ENCODE assay signal across 1 cellular context in the genomic region with DNA sequence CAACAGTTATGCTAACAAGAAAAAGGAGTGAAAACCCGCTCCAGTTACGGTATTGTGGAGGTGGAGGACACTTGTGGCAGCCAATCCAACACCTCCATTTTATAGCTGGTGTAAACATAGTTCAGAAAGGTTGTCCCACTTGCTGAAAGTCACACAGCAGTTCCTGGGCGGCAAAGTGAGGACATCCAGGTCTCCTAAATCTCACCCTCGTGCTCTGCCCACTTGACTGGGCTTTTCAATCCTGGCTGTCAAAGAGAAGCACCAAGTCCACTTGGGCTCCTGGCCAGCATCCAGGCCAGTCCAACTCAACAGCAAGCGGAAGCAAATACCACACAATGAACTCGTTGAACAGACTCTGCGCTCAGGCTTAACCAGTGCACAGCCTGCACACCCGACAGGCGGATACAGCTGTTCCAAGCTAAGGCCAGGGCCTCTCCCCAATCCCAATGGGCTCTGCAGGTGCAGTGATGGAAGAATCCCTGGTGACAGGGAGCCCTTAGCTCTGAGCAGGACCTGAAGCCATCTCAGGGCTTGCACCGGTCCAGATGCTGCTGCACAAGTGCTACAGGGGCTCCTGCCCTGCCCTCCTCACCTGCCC.
TF ChIP-seq lines count a peak whose summit lies in the region.

No MANE protein-coding gene starts in this region.

TF ChIP-seq in HepG2, 621 proteins besides CTCF, POLR2A, EP300 and RAD21 (continued from another document and continues in another):
- TF ChIP-seq, protein P1, sequence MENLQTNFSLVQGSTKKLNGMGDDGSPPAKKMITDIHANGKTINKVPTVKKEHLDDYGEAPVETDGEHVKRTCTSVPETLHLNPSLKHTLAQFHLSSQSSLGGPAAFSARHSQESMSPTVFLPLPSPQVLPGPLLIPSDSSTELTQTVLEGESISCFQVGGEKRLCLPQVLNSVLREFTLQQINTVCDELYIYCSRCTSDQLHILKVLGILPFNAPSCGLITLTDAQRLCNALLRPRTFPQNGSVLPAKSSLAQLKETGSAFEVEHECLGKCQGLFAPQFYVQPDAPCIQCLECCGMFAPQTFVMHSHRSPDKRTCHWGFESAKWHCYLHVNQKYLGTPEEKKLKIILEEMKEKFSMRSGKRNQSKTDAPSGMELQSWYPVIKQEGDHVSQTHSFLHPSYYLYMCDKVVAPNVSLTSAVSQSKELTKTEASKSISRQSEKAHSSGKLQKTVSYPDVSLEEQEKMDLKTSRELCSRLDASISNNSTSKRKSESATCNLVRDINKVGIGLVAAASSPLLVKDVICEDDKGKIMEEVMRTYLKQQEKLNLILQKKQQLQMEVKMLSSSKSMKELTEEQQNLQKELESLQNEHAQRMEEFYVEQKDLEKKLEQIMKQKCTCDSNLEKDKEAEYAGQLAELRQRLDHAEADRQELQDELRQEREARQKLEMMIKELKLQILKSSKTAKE (CRISPR knock-in tag; IDR thresholded peaks at IDR 0.05; ENCODE audit: borderline replicate concordance): peak; percentile 42; the same call in 1 of the 2 replicates
- TF ChIP-seq ZSCAN9 (CRISPR knock-in tag; IDR thresholded peaks at IDR 0.05; ENCODE audit: borderline replicate concordance) (peak; percentile 94), PHF8 (CRISPR knock-in tag; IDR thresholded peaks at IDR 0.05) (peak; percentile 36; the same call in 1 of the 2 replicates), MXD3 (CRISPR knock-in tag; IDR thresholded peaks at IDR 0.05) (peak; percentile 35; the same call in 1 of the 2 replicates), ARID4A (CRISPR knock-in tag; IDR thresholded peaks at IDR 0.05; ENCODE audit: borderline replicate concordance) (peak; percentile 86), ZNF670 (CRISPR knock-in tag; IDR thresholded peaks at IDR 0.05; ENCODE audit: borderline replicate concordance) (0 out of 2 replicates have a peak, but pooled peaks have one; percentile 57), ZNF430 (CRISPR knock-in tag; IDR thresholded peaks at IDR 0.05) (peak; percentile 14; the same call in 1 of the 2 replicates), NFE2 (CRISPR knock-in tag; IDR thresholded peaks at IDR 0.05) (0 out of 2 replicates have a peak, but pooled peaks have one; percentile 36), IRF9 (CRISPR knock-in tag; IDR thresholded peaks at IDR 0.05; ENCODE audit: borderline replicate concordance) (peak; percentile 13; the same call in 1 of the 2 replicates), HMG20A (CRISPR knock-in tag; IDR thresholded peaks at IDR 0.05; ENCODE audit: borderline replicate concordance) (peak; percentile 45), ISL2 (CRISPR knock-in tag; IDR thresholded peaks at IDR 0.05) (peak; percentile 63), ZBTB34 (CRISPR knock-in tag; IDR thresholded peaks at IDR 0.05) (peak; percentile 72), ZMYM4 (CRISPR knock-in tag; IDR thresholded peaks at IDR 0.05) (peak; percentile 62; the same call in 1 of the 2 replicates), ZKSCAN1 (IDR thresholded peaks at IDR 0.05; ENCODE audit: low read length) (0 out of 2 replicates have a peak, but pooled peaks have one; percentile 41), ZNF563 (CRISPR knock-in tag; IDR thresholded peaks at IDR 0.05) (peak; percentile 84; the same call in 1 of the 2 replicates), ELF1 (CRISPR knock-in tag; IDR thresholded peaks at IDR 0.05) (peak; percentile 67), RCOR2 (CRISPR knock-in tag; IDR thresholded peaks at IDR 0.05) (peak; percentile 93), STAG1 (CRISPR knock-in tag; IDR thresholded peaks at IDR 0.05) (peak; percentile 21; the same call in 1 of the 2 replicates), ZEB1 (IDR thresholded peaks at IDR 0.05; ENCODE audit: insufficient replicate concordance, low read depth) (peak; percentile 51), SSRP1 (CRISPR knock-in tag; IDR thresholded peaks at IDR 0.05) (0 out of 2 replicates have a peak, but pooled peaks have one; percentile 60), ZNF678 (CRISPR knock-in tag; IDR thresholded peaks at IDR 0.05) (0 out of 2 replicates have a peak, but pooled peaks have one; percentile 27), ZNF556 (CRISPR knock-in tag; IDR thresholded peaks at IDR 0.05; ENCODE audit: borderline replicate concordance) (peak; percentile 87; the same call in 1 of the 2 replicates), ZNF710 (CRISPR knock-in tag; IDR thresholded peaks at IDR 0.05; ENCODE audit: borderline replicate concordance) (peak; percentile 77; the same call in 1 of the 2 replicates)
- TF ChIP-seq, protein P2, sequence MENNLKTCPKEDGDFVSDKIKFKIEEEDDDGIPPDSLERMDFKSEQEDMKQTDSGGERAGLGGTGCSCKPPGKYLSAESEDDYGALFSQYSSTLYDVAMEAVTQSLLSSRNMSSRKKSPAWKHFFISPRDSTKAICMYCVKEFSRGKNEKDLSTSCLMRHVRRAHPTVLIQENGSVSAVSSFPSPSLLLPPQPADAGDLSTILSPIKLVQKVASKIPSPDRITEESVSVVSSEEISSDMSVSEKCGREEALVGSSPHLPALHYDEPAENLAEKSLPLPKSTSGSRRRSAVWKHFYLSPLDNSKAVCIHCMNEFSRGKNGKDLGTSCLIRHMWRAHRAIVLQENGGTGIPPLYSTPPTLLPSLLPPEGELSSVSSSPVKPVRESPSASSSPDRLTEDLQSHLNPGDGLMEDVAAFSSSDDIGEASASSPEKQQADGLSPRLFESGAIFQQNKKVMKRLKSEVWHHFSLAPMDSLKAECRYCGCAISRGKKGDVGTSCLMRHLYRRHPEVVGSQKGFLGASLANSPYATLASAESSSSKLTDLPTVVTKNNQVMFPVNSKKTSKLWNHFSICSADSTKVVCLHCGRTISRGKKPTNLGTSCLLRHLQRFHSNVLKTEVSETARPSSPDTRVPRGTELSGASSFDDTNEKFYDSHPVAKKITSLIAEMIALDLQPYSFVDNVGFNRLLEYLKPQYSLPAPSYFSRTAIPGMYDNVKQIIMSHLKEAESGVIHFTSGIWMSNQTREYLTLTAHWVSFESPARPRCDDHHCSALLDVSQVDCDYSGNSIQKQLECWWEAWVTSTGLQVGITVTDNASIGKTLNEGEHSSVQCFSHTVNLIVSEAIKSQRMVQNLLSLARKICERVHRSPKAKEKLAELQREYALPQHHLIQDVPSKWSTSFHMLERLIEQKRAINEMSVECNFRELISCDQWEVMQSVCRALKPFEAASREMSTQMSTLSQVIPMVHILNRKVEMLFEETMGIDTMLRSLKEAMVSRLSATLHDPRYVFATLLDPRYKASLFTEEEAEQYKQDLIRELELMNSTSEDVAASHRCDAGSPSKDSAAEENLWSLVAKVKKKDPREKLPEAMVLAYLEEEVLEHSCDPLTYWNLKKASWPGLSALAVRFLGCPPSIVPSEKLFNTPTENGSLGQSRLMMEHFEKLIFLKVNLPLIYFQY (CRISPR knock-in tag; IDR thresholded peaks at IDR 0.05; ENCODE audit: borderline replicate concordance): peak; percentile 91
- TF ChIP-seq, protein P3, sequence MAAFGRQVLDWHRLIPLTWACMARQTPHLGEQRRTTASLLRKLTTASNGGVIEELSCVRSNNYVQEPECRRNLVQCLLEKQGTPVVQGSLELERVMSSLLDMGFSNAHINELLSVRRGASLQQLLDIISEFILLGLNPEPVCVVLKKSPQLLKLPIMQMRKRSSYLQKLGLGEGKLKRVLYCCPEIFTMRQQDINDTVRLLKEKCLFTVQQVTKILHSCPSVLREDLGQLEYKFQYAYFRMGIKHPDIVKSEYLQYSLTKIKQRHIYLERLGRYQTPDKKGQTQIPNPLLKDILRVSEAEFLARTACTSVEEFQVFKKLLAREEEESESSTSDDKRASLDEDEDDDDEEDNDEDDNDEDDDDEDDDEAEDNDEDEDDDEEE (CRISPR knock-in tag; IDR thresholded peaks at IDR 0.05): peak; percentile 92
- TF ChIP-seq, protein P4, sequence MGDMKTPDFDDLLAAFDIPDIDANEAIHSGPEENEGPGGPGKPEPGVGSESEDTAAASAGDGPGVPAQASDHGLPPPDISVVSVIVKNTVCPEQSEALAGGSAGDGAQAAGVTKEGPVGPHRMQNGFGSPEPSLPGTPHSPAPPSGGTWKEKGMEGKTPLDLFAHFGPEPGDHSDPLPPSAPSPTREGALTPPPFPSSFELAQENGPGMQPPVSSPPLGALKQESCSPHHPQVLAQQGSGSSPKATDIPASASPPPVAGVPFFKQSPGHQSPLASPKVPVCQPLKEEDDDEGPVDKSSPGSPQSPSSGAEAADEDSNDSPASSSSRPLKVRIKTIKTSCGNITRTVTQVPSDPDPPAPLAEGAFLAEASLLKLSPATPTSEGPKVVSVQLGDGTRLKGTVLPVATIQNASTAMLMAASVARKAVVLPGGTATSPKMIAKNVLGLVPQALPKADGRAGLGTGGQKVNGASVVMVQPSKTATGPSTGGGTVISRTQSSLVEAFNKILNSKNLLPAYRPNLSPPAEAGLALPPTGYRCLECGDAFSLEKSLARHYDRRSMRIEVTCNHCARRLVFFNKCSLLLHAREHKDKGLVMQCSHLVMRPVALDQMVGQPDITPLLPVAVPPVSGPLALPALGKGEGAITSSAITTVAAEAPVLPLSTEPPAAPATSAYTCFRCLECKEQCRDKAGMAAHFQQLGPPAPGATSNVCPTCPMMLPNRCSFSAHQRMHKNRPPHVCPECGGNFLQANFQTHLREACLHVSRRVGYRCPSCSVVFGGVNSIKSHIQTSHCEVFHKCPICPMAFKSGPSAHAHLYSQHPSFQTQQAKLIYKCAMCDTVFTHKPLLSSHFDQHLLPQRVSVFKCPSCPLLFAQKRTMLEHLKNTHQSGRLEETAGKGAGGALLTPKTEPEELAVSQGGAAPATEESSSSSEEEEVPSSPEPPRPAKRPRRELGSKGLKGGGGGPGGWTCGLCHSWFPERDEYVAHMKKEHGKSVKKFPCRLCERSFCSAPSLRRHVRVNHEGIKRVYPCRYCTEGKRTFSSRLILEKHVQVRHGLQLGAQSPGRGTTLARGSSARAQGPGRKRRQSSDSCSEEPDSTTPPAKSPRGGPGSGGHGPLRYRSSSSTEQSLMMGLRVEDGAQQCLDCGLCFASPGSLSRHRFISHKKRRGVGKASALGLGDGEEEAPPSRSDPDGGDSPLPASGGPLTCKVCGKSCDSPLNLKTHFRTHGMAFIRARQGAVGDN (CRISPR knock-in tag; IDR thresholded peaks at IDR 0.05): peak; percentile 88
